ENCODE assay signal across 1 cellular context in genomic region chr13:29924951-29925350, GRCh38.
TF ChIP-seq lines count a peak whose summit lies in the region.

No MANE protein-coding gene starts in this region.

TF ChIP-seq in GM23338, 12 proteins besides CTCF, POLR2A, EP300 and RAD21 (continued from another document):
- TF ChIP-seq, protein P1, sequence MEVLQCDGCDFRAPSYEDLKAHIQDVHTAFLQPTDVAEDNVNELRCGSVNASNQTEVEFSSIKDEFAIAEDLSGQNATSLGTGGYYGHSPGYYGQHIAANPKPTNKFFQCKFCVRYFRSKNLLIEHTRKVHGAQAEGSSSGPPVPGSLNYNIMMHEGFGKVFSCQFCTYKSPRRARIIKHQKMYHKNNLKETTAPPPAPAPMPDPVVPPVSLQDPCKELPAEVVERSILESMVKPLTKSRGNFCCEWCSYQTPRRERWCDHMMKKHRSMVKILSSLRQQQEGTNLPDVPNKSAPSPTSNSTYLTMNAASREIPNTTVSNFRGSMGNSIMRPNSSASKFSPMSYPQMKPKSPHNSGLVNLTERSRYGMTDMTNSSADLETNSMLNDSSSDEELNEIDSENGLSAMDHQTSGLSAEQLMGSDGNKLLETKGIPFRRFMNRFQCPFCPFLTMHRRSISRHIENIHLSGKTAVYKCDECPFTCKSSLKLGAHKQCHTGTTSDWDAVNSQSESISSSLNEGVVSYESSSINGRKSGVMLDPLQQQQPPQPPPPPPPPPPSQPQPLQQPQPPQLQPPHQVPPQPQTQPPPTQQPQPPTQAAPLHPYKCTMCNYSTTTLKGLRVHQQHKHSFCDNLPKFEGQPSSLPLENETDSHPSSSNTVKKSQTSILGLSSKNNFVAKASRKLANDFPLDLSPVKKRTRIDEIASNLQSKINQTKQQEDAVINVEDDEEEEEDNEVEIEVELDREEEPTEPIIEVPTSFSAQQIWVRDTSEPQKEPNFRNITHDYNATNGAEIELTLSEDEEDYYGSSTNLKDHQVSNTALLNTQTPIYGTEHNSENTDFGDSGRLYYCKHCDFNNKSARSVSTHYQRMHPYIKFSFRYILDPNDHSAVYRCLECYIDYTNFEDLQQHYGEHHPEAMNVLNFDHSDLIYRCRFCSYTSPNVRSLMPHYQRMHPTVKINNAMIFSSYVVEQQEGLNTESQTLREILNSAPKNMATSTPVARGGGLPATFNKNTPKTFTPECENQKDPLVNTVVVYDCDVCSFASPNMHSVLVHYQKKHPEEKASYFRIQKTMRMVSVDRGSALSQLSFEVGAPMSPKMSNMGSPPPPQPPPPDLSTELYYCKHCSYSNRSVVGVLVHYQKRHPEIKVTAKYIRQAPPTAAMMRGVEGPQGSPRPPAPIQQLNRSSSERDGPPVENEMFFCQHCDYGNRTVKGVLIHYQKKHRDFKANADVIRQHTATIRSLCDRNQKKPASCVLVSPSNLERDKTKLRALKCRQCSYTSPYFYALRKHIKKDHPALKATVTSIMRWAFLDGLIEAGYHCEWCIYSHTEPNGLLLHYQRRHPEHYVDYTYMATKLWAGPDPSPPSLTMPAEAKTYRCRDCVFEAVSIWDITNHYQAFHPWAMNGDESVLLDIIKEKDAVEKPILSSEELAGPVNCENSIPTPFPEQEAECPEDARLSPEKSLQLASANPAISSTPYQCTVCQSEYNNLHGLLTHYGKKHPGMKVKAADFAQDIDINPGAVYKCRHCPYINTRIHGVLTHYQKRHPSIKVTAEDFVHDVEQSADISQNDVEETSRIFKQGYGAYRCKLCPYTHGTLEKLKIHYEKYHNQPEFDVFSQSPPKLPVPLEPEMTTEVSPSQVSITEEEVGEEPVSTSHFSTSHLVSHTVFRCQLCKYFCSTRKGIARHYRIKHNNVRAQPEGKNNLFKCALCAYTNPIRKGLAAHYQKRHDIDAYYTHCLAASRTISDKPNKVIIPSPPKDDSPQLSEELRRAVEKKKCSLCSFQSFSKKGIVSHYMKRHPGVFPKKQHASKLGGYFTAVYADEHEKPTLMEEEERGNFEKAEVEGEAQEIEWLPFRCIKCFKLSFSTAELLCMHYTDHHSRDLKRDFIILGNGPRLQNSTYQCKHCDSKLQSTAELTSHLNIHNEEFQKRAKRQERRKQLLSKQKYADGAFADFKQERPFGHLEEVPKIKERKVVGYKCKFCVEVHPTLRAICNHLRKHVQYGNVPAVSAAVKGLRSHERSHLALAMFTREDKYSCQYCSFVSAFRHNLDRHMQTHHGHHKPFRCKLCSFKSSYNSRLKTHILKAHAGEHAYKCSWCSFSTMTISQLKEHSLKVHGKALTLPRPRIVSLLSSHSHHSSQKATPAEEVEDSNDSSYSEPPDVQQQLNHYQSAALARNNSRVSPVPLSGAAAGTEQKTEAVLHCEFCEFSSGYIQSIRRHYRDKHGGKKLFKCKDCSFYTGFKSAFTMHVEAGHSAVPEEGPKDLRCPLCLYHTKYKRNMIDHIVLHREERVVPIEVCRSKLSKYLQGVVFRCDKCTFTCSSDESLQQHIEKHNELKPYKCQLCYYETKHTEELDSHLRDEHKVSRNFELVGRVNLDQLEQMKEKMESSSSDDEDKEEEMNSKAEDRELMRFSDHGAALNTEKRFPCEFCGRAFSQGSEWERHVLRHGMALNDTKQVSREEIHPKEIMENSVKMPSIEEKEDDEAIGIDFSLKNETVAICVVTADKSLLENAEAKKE (CRISPR knock-in tag; IDR thresholded peaks at IDR 0.05) = no peak
